Comparison of ENCODE assay signal across 1 cellular context in the genomic region with DNA sequence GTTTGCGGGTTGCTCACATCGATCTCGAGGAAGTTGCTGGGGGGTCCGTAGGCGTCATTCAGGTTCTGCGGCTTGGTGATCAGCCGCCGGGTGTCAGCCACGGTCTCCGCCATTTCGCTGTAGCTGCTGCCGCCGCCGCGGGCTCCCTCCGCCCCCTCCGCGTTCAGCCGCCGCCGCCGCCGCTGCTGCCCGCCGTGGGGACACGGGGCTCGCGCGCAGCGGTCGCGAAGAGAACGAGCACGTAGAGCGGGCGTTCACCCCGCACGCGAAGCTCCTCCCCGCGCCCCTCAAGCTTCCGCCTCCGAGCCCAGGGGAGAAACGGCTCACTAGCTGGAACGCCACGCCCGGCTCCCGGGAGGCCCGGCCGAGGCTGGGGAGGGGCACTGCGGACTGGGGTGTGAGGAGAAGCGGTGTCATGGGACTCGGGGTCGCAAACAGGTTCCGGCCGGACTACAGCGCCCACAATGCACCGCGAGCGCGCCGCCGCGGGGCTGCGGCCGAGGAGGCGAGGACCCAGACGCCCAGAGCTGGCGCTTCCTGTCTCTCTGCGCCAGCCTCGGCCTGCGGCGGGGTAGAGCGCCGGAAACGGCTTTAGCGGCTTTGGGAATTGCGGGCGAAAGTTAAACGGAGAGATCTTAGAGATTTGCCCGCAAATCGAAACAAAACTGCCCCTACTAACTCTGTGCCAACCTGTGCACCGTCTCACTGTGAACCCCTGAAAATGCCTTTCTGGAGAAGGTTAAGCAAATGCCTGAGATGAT.
A peak's percentile ranks its signal among the peaks of the same experiment; 100 is the strongest.
TF ChIP-seq lines count a peak whose summit lies in the region.

A gene (minus strand): TSS at position 232 of the 761 bp plus-strand sequence. CDS start 119 bp downstream, at position 113.

TF ChIP-seq in HepG2, 621 proteins besides CTCF, POLR2A, EP300 and RAD21 (continued from another document and continues in another):
- TF ChIP-seq STAG1 (CRISPR knock-in tag; IDR thresholded peaks at IDR 0.05): no peak; the same call in 1 of the 2 replicates
- TF ChIP-seq PHF21A (CRISPR knock-in tag; IDR thresholded peaks at IDR 0.05): peak; percentile 64
- TF ChIP-seq, protein P1, sequence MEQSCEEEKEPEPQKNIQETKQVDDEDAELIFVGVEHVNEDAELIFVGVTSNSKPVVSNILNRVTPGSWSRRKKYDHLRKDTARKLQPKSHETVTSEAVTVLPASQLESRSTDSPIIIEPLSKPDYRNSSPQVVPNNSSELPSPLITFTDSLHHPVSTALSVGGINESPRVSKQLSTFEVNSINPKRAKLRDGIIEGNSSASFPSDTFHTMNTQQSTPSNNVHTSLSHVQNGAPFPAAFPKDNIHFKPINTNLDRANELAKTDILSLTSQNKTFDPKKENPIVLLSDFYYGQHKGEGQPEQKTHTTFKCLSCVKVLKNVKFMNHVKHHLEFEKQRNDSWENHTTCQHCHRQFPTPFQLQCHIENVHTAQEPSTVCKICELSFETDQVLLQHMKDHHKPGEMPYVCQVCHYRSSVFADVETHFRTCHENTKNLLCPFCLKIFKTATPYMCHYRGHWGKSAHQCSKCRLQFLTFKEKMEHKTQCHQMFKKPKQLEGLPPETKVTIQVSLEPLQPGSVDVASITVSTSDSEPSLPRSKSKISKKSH (CRISPR knock-in tag; IDR thresholded peaks at IDR 0.05; ENCODE audit: borderline replicate concordance): no peak
- no peak for TF ChIP-seq RAD51 (IDR thresholded peaks at IDR 0.05; ENCODE audit: borderline replicate concordance)
- no peak for TF ChIP-seq ATRX (CRISPR knock-in tag; IDR thresholded peaks at IDR 0.05; ENCODE audit: borderline replicate concordance)
- TF ChIP-seq ZNF678 (CRISPR knock-in tag; IDR thresholded peaks at IDR 0.05): no peak
- no peak for TF ChIP-seq ZNF496 (CRISPR knock-in tag; IDR thresholded peaks at IDR 0.05; ENCODE audit: insufficient replicate concordance)
- TF ChIP-seq ZNF24 (IDR thresholded peaks at IDR 0.05): no peak
- TF ChIP-seq ZNF703 (CRISPR knock-in tag; IDR thresholded peaks at IDR 0.05; ENCODE audit: borderline replicate concordance): no peak
- TF ChIP-seq PHF8 (CRISPR knock-in tag; IDR thresholded peaks at IDR 0.05): peak; percentile 77
- TF ChIP-seq ZNF44 (CRISPR knock-in tag; IDR thresholded peaks at IDR 0.05): no peak
- 0 out of 2 replicates have a peak, but pooled peaks have one; percentile 80 for TF ChIP-seq ARID2 (CRISPR knock-in tag; IDR thresholded peaks at IDR 0.05; ENCODE audit: borderline replicate concordance)
- TF ChIP-seq ZNF17 (CRISPR knock-in tag; IDR thresholded peaks at IDR 0.05): no peak
- no peak for TF ChIP-seq ATF7 (IDR thresholded peaks at IDR 0.05)
- no peak for TF ChIP-seq ATF7 (CRISPR knock-in tag; IDR thresholded peaks at IDR 0.05)
- TF ChIP-seq MZF1 (CRISPR knock-in tag; IDR thresholded peaks at IDR 0.05; ENCODE audit: borderline replicate concordance): no peak
- TF ChIP-seq IKZF1 (IDR thresholded peaks at IDR 0.05): no peak
- TF ChIP-seq, protein P2, sequence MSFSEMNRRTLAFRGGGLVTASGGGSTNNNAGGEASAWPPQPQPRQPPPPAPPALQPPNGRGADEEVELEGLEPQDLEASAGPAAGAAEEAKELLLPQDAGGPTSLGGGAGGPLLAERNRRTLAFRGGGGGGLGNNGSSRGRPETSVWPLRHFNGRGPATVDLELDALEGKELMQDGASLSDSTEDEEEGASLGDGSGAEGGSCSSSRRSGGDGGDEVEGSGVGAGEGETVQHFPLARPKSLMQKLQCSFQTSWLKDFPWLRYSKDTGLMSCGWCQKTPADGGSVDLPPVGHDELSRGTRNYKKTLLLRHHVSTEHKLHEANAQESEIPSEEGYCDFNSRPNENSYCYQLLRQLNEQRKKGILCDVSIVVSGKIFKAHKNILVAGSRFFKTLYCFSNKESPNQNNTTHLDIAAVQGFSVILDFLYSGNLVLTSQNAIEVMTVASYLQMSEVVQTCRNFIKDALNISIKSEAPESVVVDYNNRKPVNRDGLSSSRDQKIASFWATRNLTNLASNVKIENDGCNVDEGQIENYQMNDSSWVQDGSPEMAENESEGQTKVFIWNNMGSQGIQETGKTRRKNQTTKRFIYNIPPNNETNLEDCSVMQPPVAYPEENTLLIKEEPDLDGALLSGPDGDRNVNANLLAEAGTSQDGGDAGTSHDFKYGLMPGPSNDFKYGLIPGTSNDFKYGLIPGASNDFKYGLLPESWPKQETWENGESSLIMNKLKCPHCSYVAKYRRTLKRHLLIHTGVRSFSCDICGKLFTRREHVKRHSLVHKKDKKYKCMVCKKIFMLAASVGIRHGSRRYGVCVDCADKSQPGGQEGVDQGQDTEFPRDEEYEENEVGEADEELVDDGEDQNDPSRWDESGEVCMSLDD (CRISPR knock-in tag; IDR thresholded peaks at IDR 0.05; ENCODE audit: borderline replicate concordance): no peak
- TF ChIP-seq ZNF20 (CRISPR knock-in tag; IDR thresholded peaks at IDR 0.05): no peak
- TF ChIP-seq SYNCRIP (IDR thresholded peaks at IDR 0.05; ENCODE audit: insufficient read depth, low read depth, low read length): no peak
- no peak for TF ChIP-seq CBX2 (IDR thresholded peaks at IDR 0.05; ENCODE audit: low read depth, low read length)
- no peak for TF ChIP-seq CBX2 (CRISPR knock-in tag; IDR thresholded peaks at IDR 0.05; ENCODE audit: low read depth)
- TF ChIP-seq POLR2AphosphoS2 (IDR thresholded peaks at IDR 0.05; ENCODE audit: low read depth, low read length): no peak
- no peak for TF ChIP-seq PHF5A (CRISPR knock-in tag; IDR thresholded peaks at IDR 0.05; ENCODE audit: low read depth, unreplicated experiment)
- TF ChIP-seq WIZ (CRISPR knock-in tag; IDR thresholded peaks at IDR 0.05): peak; percentile 26; the same call in 1 of the 2 replicates
- TF ChIP-seq SNAI1 (CRISPR knock-in tag; IDR thresholded peaks at IDR 0.05; ENCODE audit: borderline replicate concordance): no peak
- TF ChIP-seq YEATS2 (CRISPR knock-in tag; IDR thresholded peaks at IDR 0.05; ENCODE audit: borderline replicate concordance): peak; percentile 70; the same call in 1 of the 2 replicates
- peak; percentile 69; the same call in 1 of the 2 replicates for TF ChIP-seq ZNF788 (CRISPR knock-in tag; IDR thresholded peaks at IDR 0.05; ENCODE audit: borderline replicate concordance)
- TF ChIP-seq, protein P3, sequence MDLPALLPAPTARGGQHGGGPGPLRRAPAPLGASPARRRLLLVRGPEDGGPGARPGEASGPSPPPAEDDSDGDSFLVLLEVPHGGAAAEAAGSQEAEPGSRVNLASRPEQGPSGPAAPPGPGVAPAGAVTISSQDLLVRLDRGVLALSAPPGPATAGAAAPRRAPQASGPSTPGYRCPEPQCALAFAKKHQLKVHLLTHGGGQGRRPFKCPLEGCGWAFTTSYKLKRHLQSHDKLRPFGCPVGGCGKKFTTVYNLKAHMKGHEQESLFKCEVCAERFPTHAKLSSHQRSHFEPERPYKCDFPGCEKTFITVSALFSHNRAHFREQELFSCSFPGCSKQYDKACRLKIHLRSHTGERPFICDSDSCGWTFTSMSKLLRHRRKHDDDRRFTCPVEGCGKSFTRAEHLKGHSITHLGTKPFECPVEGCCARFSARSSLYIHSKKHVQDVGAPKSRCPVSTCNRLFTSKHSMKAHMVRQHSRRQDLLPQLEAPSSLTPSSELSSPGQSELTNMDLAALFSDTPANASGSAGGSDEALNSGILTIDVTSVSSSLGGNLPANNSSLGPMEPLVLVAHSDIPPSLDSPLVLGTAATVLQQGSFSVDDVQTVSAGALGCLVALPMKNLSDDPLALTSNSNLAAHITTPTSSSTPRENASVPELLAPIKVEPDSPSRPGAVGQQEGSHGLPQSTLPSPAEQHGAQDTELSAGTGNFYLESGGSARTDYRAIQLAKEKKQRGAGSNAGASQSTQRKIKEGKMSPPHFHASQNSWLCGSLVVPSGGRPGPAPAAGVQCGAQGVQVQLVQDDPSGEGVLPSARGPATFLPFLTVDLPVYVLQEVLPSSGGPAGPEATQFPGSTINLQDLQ (CRISPR knock-in tag; IDR thresholded peaks at IDR 0.05): no peak
- no peak for TF ChIP-seq ZNF225 (CRISPR knock-in tag; IDR thresholded peaks at IDR 0.05)
- no peak for TF ChIP-seq TSC22D2 (CRISPR knock-in tag; IDR thresholded peaks at IDR 0.05; ENCODE audit: borderline replicate concordance)
- TF ChIP-seq, protein P4, sequence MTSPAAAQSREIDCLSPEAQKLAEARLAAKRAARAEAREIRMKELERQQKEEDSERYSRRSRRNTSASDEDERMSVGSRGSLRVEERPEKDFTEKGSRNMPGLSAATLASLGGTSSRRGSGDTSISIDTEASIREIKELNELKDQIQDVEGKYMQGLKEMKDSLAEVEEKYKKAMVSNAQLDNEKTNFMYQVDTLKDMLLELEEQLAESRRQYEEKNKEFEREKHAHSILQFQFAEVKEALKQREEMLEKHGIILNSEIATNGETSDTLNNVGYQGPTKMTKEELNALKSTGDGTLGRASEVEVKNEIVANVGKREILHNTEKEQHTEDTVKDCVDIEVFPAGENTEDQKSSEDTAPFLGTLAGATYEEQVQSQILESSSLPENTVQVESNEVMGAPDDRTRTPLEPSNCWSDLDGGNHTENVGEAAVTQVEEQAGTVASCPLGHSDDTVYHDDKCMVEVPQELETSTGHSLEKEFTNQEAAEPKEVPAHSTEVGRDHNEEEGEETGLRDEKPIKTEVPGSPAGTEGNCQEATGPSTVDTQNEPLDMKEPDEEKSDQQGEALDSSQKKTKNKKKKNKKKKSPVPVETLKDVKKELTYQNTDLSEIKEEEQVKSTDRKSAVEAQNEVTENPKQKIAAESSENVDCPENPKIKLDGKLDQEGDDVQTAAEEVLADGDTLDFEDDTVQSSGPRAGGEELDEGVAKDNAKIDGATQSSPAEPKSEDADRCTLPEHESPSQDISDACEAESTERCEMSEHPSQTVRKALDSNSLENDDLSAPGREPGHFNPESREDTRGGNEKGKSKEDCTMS (CRISPR knock-in tag; conservative IDR thresholded peaks at IDR 0.05): no peak
- TF ChIP-seq AGO2 (optimal IDR thresholded peaks at IDR 0.05; ENCODE audit: low read depth, low read length): no peak
- 0 out of 2 replicates have a peak, but pooled peaks have one; percentile 25 for TF ChIP-seq NR2F2 (IDR thresholded peaks at IDR 0.05; ENCODE audit: borderline replicate concordance, low read depth)
- no peak for TF ChIP-seq ZNF530 (CRISPR knock-in tag; IDR thresholded peaks at IDR 0.05; ENCODE audit: low read depth)
- no peak for TF ChIP-seq SCMH1 (CRISPR knock-in tag; IDR thresholded peaks at IDR 0.05; ENCODE audit: borderline replicate concordance)
- TF ChIP-seq TMF1 (CRISPR knock-in tag; IDR thresholded peaks at IDR 0.05; ENCODE audit: low read depth): peak; percentile 92
- TF ChIP-seq TRIM24 (CRISPR knock-in tag; IDR thresholded peaks at IDR 0.05): no peak
- TF ChIP-seq ZNF3 (CRISPR knock-in tag; IDR thresholded peaks at IDR 0.05): no peak
- peak; percentile 30; the same call in 1 of the 2 replicates for TF ChIP-seq KLF6 (CRISPR knock-in tag; IDR thresholded peaks at IDR 0.05)
- no peak for TF ChIP-seq ZFP36 (IDR thresholded peaks at IDR 0.05; ENCODE audit: borderline replicate concordance, low read depth, low read length, partially characterized antibody)
- no peak for TF ChIP-seq ZSCAN29 (CRISPR knock-in tag; conservative IDR thresholded peaks at IDR 0.05)
- peak; percentile 55; the same call in 1 of the 2 replicates for TF ChIP-seq ZNF235 (CRISPR knock-in tag; IDR thresholded peaks at IDR 0.05; ENCODE audit: borderline replicate concordance)
- no peak for TF ChIP-seq ZKSCAN1 (IDR thresholded peaks at IDR 0.05; ENCODE audit: low read length)
- no peak for TF ChIP-seq GTF2F1 (IDR thresholded peaks at IDR 0.05; ENCODE audit: low read length)
- TF ChIP-seq, protein P5, sequence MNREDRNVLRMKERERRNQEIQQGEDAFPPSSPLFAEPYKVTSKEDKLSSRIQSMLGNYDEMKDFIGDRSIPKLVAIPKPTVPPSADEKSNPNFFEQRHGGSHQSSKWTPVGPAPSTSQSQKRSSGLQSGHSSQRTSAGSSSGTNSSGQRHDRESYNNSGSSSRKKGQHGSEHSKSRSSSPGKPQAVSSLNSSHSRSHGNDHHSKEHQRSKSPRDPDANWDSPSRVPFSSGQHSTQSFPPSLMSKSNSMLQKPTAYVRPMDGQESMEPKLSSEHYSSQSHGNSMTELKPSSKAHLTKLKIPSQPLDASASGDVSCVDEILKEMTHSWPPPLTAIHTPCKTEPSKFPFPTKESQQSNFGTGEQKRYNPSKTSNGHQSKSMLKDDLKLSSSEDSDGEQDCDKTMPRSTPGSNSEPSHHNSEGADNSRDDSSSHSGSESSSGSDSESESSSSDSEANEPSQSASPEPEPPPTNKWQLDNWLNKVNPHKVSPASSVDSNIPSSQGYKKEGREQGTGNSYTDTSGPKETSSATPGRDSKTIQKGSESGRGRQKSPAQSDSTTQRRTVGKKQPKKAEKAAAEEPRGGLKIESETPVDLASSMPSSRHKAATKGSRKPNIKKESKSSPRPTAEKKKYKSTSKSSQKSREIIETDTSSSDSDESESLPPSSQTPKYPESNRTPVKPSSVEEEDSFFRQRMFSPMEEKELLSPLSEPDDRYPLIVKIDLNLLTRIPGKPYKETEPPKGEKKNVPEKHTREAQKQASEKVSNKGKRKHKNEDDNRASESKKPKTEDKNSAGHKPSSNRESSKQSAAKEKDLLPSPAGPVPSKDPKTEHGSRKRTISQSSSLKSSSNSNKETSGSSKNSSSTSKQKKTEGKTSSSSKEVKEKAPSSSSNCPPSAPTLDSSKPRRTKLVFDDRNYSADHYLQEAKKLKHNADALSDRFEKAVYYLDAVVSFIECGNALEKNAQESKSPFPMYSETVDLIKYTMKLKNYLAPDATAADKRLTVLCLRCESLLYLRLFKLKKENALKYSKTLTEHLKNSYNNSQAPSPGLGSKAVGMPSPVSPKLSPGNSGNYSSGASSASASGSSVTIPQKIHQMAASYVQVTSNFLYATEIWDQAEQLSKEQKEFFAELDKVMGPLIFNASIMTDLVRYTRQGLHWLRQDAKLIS (CRISPR knock-in tag; IDR thresholded peaks at IDR 0.05): no peak
- TF ChIP-seq, protein P6, sequence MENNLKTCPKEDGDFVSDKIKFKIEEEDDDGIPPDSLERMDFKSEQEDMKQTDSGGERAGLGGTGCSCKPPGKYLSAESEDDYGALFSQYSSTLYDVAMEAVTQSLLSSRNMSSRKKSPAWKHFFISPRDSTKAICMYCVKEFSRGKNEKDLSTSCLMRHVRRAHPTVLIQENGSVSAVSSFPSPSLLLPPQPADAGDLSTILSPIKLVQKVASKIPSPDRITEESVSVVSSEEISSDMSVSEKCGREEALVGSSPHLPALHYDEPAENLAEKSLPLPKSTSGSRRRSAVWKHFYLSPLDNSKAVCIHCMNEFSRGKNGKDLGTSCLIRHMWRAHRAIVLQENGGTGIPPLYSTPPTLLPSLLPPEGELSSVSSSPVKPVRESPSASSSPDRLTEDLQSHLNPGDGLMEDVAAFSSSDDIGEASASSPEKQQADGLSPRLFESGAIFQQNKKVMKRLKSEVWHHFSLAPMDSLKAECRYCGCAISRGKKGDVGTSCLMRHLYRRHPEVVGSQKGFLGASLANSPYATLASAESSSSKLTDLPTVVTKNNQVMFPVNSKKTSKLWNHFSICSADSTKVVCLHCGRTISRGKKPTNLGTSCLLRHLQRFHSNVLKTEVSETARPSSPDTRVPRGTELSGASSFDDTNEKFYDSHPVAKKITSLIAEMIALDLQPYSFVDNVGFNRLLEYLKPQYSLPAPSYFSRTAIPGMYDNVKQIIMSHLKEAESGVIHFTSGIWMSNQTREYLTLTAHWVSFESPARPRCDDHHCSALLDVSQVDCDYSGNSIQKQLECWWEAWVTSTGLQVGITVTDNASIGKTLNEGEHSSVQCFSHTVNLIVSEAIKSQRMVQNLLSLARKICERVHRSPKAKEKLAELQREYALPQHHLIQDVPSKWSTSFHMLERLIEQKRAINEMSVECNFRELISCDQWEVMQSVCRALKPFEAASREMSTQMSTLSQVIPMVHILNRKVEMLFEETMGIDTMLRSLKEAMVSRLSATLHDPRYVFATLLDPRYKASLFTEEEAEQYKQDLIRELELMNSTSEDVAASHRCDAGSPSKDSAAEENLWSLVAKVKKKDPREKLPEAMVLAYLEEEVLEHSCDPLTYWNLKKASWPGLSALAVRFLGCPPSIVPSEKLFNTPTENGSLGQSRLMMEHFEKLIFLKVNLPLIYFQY (CRISPR knock-in tag; IDR thresholded peaks at IDR 0.05; ENCODE audit: borderline replicate concordance): no peak
- TF ChIP-seq MXI1 (IDR thresholded peaks at IDR 0.05; ENCODE audit: borderline replicate concordance, low read depth, low read length): peak; percentile 77; the same call in 2 of the 3 replicates
